In genomic region chr11:44016129-44016528, GRCh38 we compare ENCODE assay signal across 14 cellular contexts. TPM values are rescaled to one million over a fixed set of nuclear protein-coding genes. Genes with fewer than 3 reads are reported as not detected.
DNase-seq lines count a peak whose midpoint lies in the region; ATAC-seq and TF ChIP-seq lines count a peak whose summit lies in the region.
"Had no signal": no experiment of that assay in that cellular context is flagged by ENCODE, and none has a peak within 500 bp of the region (broad histone marks: within the 10 kb centered on the region; RNA-seq: fewer than 3 reads in every experiment).

No MANE protein-coding gene starts in this region.

- no peak overlapping the region for H3K27ac ChIP-seq in BLaER1 treated with 17β-estradiol and CSF1 and Interleukin-3, amounts not matched to agents 10 nM and 100 nM
- peak overlapping the region in 1 of 2 donors; percentile 26 for H3K27ac ChIP-seq in ovary
- H3K27ac ChIP-seq: suprapubic skin had no signal

- TF ChIP-seq EP300 in ovary (IDR thresholded peaks at IDR 0.05): no peak

- H3K9me3 ChIP-seq in BLaER1 treated with 17β-estradiol and CSF1 and Interleukin-3, amounts not matched to agents 10 nM and 100 nM (replicated peaks in 1 of 11): no peaks in the 10 kb centered on the region
- H3K9me3 ChIP-seq in ovary: no peaks in the 10 kb centered on the region
- H3K9me3 ChIP-seq: Caco-2, suprapubic skin had no signal

- DNase-seq in NCI-H82 (lab: John Stamatoyannopoulos, UW) (peak; percentile 91), fibroblast of mammary gland (ENCODE audit: low read depth) (peak; percentile 94), ovary (peak in 4 of 5 donors; percentile 40 to 75 (median 58)), NCI-H345 treated with DMSO at 0.1 percent for 48 hours (lab: John Stamatoyannopoulos, UW; ENCODE audit: unreplicated experiment) (no peak), NK-92 (lab: John Stamatoyannopoulos, UW; ENCODE audit: unreplicated experiment) (no peak)
- DNase-seq in activated CD4-positive, CD25-positive, alpha-beta regulatory T cell treated with anti-CD3 and anti-CD28 coated beads, Interleukin-2, amount 50 U/mL, for 72 hours: no peak
- DNase-seq: Caco-2, T-helper 9 cell had no signal

- no peaks in the 10 kb centered on the region for H4K20me1 ChIP-seq in BLaER1 treated with 17β-estradiol and CSF1 and Interleukin-3, amounts not matched to agents 10 nM and 100 nM

- no peak overlapping the region for H3K4me3 ChIP-seq in BLaER1 treated with 17β-estradiol and CSF1 and Interleukin-3, amounts not matched to agents 10 nM and 100 nM
- H3K4me3 ChIP-seq in fibroblast of mammary gland (ENCODE audit: control insufficient read depth, low read depth, low read length): no peak overlapping the region
- no peak overlapping the region for H3K4me3 ChIP-seq in ovary
- H3K4me3 ChIP-seq: GM23338, suprapubic skin had no signal

- no peak overlapping the region for H3K9ac ChIP-seq in BLaER1 treated with 17β-estradiol and CSF1 and Interleukin-3, amounts not matched to agents 10 nM and 100 nM

- peak overlapping the region in 8 of 11 experiments; percentile 18 to 52 (median 25); a peak in 4 of 22 replicates for H3K4me2 ChIP-seq in BLaER1 treated with 17β-estradiol and CSF1 and Interleukin-3, amounts not matched to agents 10 nM and 100 nM
- H3K4me2 ChIP-seq: GM23338 had no signal

- TF ChIP-seq POLR2A in ovary (IDR thresholded peaks at IDR 0.05): no peak

- intact Hi-C loops in ovary (cut with DNase I): no loop called here

- no peak for TF ChIP-seq CTCF in fibroblast of mammary gland (conservative IDR thresholded peaks at IDR 0.05; ENCODE audit: control insufficient read depth, insufficient read depth, low read depth, low read length)
- no peak for TF ChIP-seq CTCF in ovary (IDR thresholded peaks at IDR 0.05)

- 36 to 46% (median 43%) methylated on average over 5 of the region's 5 CpGs for WGBS in ovary, 3 donors

- no peak for ATAC-seq in HG02840 (IDR thresholded peaks at IDR 0.05; ENCODE audit: low FRiP score, unreplicated experiment)
- ATAC-seq: GM23338 had no signal

- H3K4me1 ChIP-seq in BLaER1 treated with 17β-estradiol and CSF1 and Interleukin-3, amounts not matched to agents 10 nM and 100 nM: peaks cover 0 to 11% (median 6%) of the 10 kb centered on the region in 10 experiments; a peak in 13 of 20 replicates
- peaks cover 14% of the 10 kb centered on the region for H3K4me1 ChIP-seq in ovary (ENCODE audit: insufficient read depth)
- H3K4me1 ChIP-seq: Caco-2 had no signal

- H3K36me3 ChIP-seq in BLaER1 treated with 17β-estradiol and CSF1 and Interleukin-3, amounts not matched to agents 10 nM and 100 nM: no peaks in the 10 kb centered on the region
- no peaks in the 10 kb centered on the region for H3K36me3 ChIP-seq in ovary
- H3K36me3 ChIP-seq: suprapubic skin had no signal

- H3K27me3 ChIP-seq in BLaER1 treated with 17β-estradiol and CSF1 and Interleukin-3, amounts not matched to agents 10 nM and 100 nM: no peaks in the 10 kb centered on the region
- H3K27me3 ChIP-seq in ovary: no peaks in the 10 kb centered on the region
- H3K27me3 ChIP-seq: suprapubic skin had no signal

RNA-seq across cellular contexts. Expression of gene ACCSL, which starts 31.7 kb away (rescaled TPM):
- not detected for total RNA-seq in ovary
- polyA plus RNA-seq in ovary: under 1 TPM; 0.05 to 0.67 TPM
- total RNA-seq: Caco-2, GM23338, mesothelial cell of epicardium, NCI-H460 had no signal
- polyA plus RNA-seq: GM23338 had no signal

RNA-seq across cellular contexts. Expression of gene ACCS, which starts 49.9 kb away (rescaled TPM):
- 10 to 100 TPM; 11.2 to 32.4 (median 26.4) TPM for total RNA-seq in ovary
- polyA plus RNA-seq in ovary: 10 to 100 TPM; 21.4 to 39.8 TPM

Comparison
In these comparisons a context has a peak if more than half of its experiments do, and no peak if none do; other contexts are left out.
1. DNase-seq: peak in NCI-H82 (single experiment), fibroblast of mammary gland (single experiment) and ovary (4 of 5); none in NCI-H345 treated with DMSO at 0.1 percent for 48 hours (single experiment), activated CD4-positive, CD25-positive, alpha-beta regulatory T cell treated with anti-CD3 and anti-CD28 coated beads, Interleukin-2, amount 50 U/mL, for 72 hours (single experiment) and NK-92 (single experiment).